20 cellular contexts compared by ENCODE assay signal in genomic region chr1:5743435-5744095, GRCh38.
DNase-seq lines count a peak whose midpoint lies in the region; ATAC-seq, FAIRE-seq and TF ChIP-seq lines count a peak whose summit lies in the region.
"Had no signal": no experiment of that assay in that cellular context is flagged by ENCODE, and none has a peak within 500 bp of the region (broad histone marks: within the 10 kb centered on the region; RNA-seq: fewer than 3 reads in every experiment).

No MANE protein-coding gene starts in this region.

- H4K8ac ChIP-seq in H9 (replicated peaks; ENCODE audit: insufficient read length, low read depth, low read length), result no peak overlapping the region

- H3K23me2 ChIP-seq in H9 (ENCODE audit: insufficient read length, low read depth, low read length, poor library complexity, severe bottlenecking), result no peaks in the 10 kb centered on the region

- no peaks in the 10 kb centered on the region for H3K27me3 ChIP-seq in BLaER1
- no peaks in the 10 kb centered on the region for H3K27me3 ChIP-seq in H9 (ENCODE audit: insufficient read depth, low read length)
- no peaks in the 10 kb centered on the region for H3K27me3 ChIP-seq in right lobe of liver

- H3K36me3 ChIP-seq in BLaER1, result no peaks in the 10 kb centered on the region
- no peaks in the 10 kb centered on the region for H3K36me3 ChIP-seq in right lobe of liver

- H3K18ac ChIP-seq in H9 (ENCODE audit: insufficient read length, low read depth, low read length), result no peak overlapping the region

- no peak overlapping the region for H2BK12ac ChIP-seq in H9 (ENCODE audit: insufficient read length, low read depth, low read length)

- H3K4me1 ChIP-seq in BLaER1, result peaks cover 94% of the 10 kb centered on the region
- H3K4me1 ChIP-seq in H9 (ENCODE audit: insufficient read depth, low read length), result peaks cover 7% of the 10 kb centered on the region
- H3K4me1 ChIP-seq in right lobe of liver, result no peaks in the 10 kb centered on the region

- no peak overlapping the region for H2BK120ac ChIP-seq in H9 (ENCODE audit: low read depth, low read length, poor library complexity, severe bottlenecking)

- H2AK5ac ChIP-seq in H9 (ENCODE audit: insufficient read length, low read length), result no peak overlapping the region

- H4K91ac ChIP-seq in H9 (ENCODE audit: insufficient read length, low read depth, low read length), result no peak overlapping the region

- no CpG with 5 or more reads among the region's 13 CpGs for WGBS in H9 (ENCODE audit: extremely low coverage, insufficient read length, low lambda C conversion rate)
- WGBS in right lobe of liver (ENCODE audit: insufficient coverage, low coverage, low lambda C conversion rate, missing lambda C conversion rate), result 0% methylated on average over 1 of the region's 13 CpGs

- no peak overlapping the region for H2BK15ac ChIP-seq in H9 (ENCODE audit: low read depth, low read length)

- no peak overlapping the region for H3K56ac ChIP-seq in H9 (ENCODE audit: insufficient read length, low read depth, low read length)

- ATAC-seq in right lobe of liver (no peak), HG03520 (IDR thresholded peaks at IDR 0.05; ENCODE audit: unreplicated experiment) (no peak)

- no peak for FAIRE-seq in HTR-8/SVneo (lab: Jason Lieb, UNC)
- FAIRE-seq: GM12892, GM18507 had no signal

- no peak overlapping the region for H3K4me3 Mint-ChIP-seq in H9

- H3K23ac ChIP-seq in H9 (ENCODE audit: insufficient read length, low read depth, low read length), result no peak overlapping the region

- no peak for TF ChIP-seq CTCF in H9 (conservative IDR thresholded peaks at IDR 0.05)
- no peak for TF ChIP-seq CTCF in right lobe of liver (IDR thresholded peaks at IDR 0.05)

- DNase-seq in H9, result peak; percentile 17
- DNase-seq in right lobe of liver, result peak; percentile 9 to 40 (median 37)
- DNase-seq in posterior vena cava (ENCODE audit: low spot score), result peak; percentile 62
- no peak for DNase-seq in NCI-H446 treated with DMSO at 0.1 percent for 48 hours (lab: John Stamatoyannopoulos, UW)
- no peak for DNase-seq in HTR-8/SVneo (ENCODE audit: insufficient read length, low spot score)
- DNase-seq: DMS79, GOT3, MV-4-11, NCI-H187, NCI-H2107, NCI-H510A treated with DMSO at 0.1 percent for 48 hours, NCI-H774, OCI-M1, SHP77 treated with DMSO at 0.1 percent for 48 hours had no signal

- peaks cover 0 to 6% (median 3%) of the 10 kb centered on the region in 3 experiments; a peak in 3 of 7 replicates for H3K36me3 Mint-ChIP-seq in H9 (ENCODE audit: insufficient read depth in 1 of 3, low read depth in 3 of 3)
- H3K36me3 Mint-ChIP-seq: CD14-positive monocyte had no signal

- H3K4me3 ChIP-seq in BLaER1, result no peak overlapping the region
- no peak overlapping the region for H3K4me3 ChIP-seq in right lobe of liver

- H3K27ac ChIP-seq in BLaER1 (0 out of 2 replicates have a peak overlapping the region, but pooled peaks have one; percentile 23), H9 (ENCODE audit: insufficient read length, low read depth, low read length) (no peak overlapping the region), right lobe of liver (no peak overlapping the region)
- H3K27ac ChIP-seq: KMS-11 had no signal

- H3K4me1 Mint-ChIP-seq in H9, result peaks cover 9 to 17% of the 10 kb centered on the region in 2 experiments

- no peak overlapping the region; the same call in 1 of the 2 replicates for H3K14ac ChIP-seq in H9 (ENCODE audit: insufficient read depth, low read length)

- no peak overlapping the region for H2BK5ac ChIP-seq in H9 (ENCODE audit: insufficient read length, low read length)

- H3K79me2 ChIP-seq in H9 (ENCODE audit: insufficient read depth, low read length), result no peaks in the 10 kb centered on the region

- H3K9ac ChIP-seq in BLaER1 (no peak overlapping the region), H9 (ENCODE audit: extremely low read depth, insufficient read length, low read length) (no peak overlapping the region)
- H3K9ac ChIP-seq: KMS-11 had no signal

- no peaks in the 10 kb centered on the region for H3K79me1 ChIP-seq in H9 (ENCODE audit: insufficient read depth, low read depth, low read length, poor library complexity, severe bottlenecking)

- H4K20me1 ChIP-seq in BLaER1 (no peaks in the 10 kb centered on the region), H9 (ENCODE audit: control insufficient read depth, insufficient read depth, insufficient read length) (no peaks in the 10 kb centered on the region)

- H3K27me3 Mint-ChIP-seq in H9 (ENCODE audit: low read depth), result peaks cover 5% of the 10 kb centered on the region

- H3T11ph ChIP-seq in H9 (ENCODE audit: low read length), result no peak overlapping the region

- intact Hi-C loops in right lobe of liver (cut with DNase I), result loop anchor here in 1 of 2 donors (10.0 kb wide), 1 partner anchor 229 kb away; no protein-coding TSS in a partner anchor
- intact Hi-C loops in posterior vena cava (cut with DNase I), result loop anchor here in 1 of 2 donors (10.0 kb wide), 1 partner anchor 229 kb away; no protein-coding TSS in a partner anchor

- H3K4me2 ChIP-seq in BLaER1 (peak overlapping the region; percentile 82), H9 (ENCODE audit: insufficient read depth, insufficient read length, low read length) (no peak overlapping the region)
- H3K4me2 ChIP-seq: KMS-11 had no signal

- no peak overlapping the region for H2AFZ ChIP-seq in H9 (ENCODE audit: low read length)

- H3K27ac Mint-ChIP-seq in H9, result no peak overlapping the region
- H3K27ac Mint-ChIP-seq: CD14-positive monocyte had no signal

- H2BK20ac ChIP-seq in H9 (ENCODE audit: low read depth, low read length, poor library complexity, severe bottlenecking), result no peak overlapping the region

- no peak overlapping the region for H4K5ac ChIP-seq in H9 (ENCODE audit: insufficient read length, low read depth, low read length)

- H3K9me3 ChIP-seq in BLaER1, result no peaks in the 10 kb centered on the region
- no peaks in the 10 kb centered on the region for H3K9me3 ChIP-seq in H9 (ENCODE audit: control insufficient read depth, low read depth, low read length)
- H3K9me3 ChIP-seq in right lobe of liver, result no peaks in the 10 kb centered on the region

- no peak for TF ChIP-seq POLR2A in right lobe of liver (IDR thresholded peaks at IDR 0.05)

- peaks cover 5 to 8% of the 10 kb centered on the region in 2 experiments; a peak in 3 of 5 replicates for H3K9me3 Mint-ChIP-seq in H9

- H3K4ac ChIP-seq in H9 (ENCODE audit: low read depth, low read length), result no peak overlapping the region

Comparison
In these comparisons a context has a peak if more than half of its experiments do, and no peak if none do; other contexts are left out.
1. DNase-seq: peak in H9 (single experiment), right lobe of liver (3 of 3) and posterior vena cava (single experiment); none in NCI-H446 treated with DMSO at 0.1 percent for 48 hours (single experiment) and HTR-8/SVneo (single experiment).